In the genomic region with DNA sequence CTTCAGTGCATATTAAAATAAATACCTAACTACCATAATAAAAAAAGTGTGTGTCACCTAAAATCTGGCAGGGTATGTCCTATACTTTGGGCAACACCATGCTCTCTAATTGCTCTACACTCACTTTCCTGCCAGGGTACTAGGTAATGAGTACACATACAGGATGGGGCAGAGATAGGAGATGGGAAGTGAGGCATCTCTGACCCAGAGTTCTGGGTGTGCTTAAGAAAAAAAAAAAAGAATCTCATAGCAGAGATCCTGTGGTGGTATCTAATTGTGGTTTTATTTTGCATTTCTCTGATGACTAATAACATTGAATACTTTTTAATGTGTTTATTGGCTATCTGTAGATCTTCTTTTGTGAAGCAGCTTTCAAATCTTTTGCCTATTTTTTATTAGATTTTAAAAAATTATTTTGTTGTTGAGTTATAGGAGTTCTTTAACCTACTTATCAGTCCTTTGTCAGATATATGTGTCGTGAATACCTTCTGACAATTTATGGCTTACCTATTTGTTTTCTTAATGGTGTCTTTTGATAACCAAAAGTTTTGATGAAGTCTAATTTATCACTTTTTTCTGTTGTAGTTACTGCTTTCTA, we compare ENCODE assay signal across 29 cellular contexts.
"Had no signal": no experiment of that assay in that cellular context is flagged by ENCODE, and none has a peak within 500 bp of the region (broad histone marks: within the 10 kb centered on the region; RNA-seq: fewer than 3 reads in every experiment).

No MANE protein-coding gene starts in this region.

- H3K4me1 ChIP-seq: adrenal gland, SJCRH30 had no signal

- FAIRE-seq: bronchial epithelial cell had no signal

- H3K27me3 ChIP-seq: adrenal gland, SJCRH30 had no signal

- DNase-seq: activated CD4-positive, alpha-beta T cell treated with anti-CD3 and anti-CD28 coated beads, Interleukin-2, amount 10 ng/mL, durations not matched to agents 24 days and 14 days; activated CD4-positive, alpha-beta T cell treated with anti-CD3 and anti-CD28 coated beads, Interleukin-2, amount 50 U/mL, for 4 hours; activated CD8-positive, alpha-beta T cell treated with anti-CD3 and anti-CD28 coated beads for 36 hours; activated gamma-delta T cell; activated naive CD4-positive, alpha-beta T cell treated with anti-CD3 and anti-CD28 coated beads for 36 hours; activated T-cell treated with anti-CD3 and anti-CD28 coated beads, Interleukin-2, amount 50 U/mL, for 1 hour; activated T-cell treated with anti-CD3 and anti-CD28 coated beads, Interleukin-2, amount 50 U/mL, for 72 hours; adrenal gland; caudate nucleus; cerebellar nuclear complex; MM.1S; NCI-H1092 treated with DMSO at 0.1 percent for 48 hours; NCI-H1417; NCI-H146; NCI-H187; NCI-H2029 treated with DMSO at 0.1 percent for 48 hours; NCI-H2107; NCI-H2171; NCI-H510A; NCI-H526; NCI-H748 treated with DMSO at 0.1 percent for 48 hours; NK-92 treated with Interleukin-12 subunit alpha and Interleukin-12 subunit beta, amount 100 ng/mL, for 24 hours; SHP77; SJCRH30; T-cell; T-helper 17 cell had no signal

- H3K9me3 ChIP-seq: SJCRH30 had no signal

- H3K36me3 ChIP-seq: adrenal gland, SJCRH30 had no signal

- H3K4me3 ChIP-seq: adrenal gland, SJCRH30, SK-N-MC had no signal

- ATAC-seq: activated CD8-positive, alpha-beta T cell treated with anti-CD3 and anti-CD28 coated beads for 36 hours; activated naive CD4-positive, alpha-beta T cell treated with anti-CD3 and anti-CD28 coated beads, Interleukin-2, amount 50 U/mL, for 72 hours; activated T-cell treated with anti-CD3 and anti-CD28 coated beads, Interleukin-2, amount 50 U/mL, for 72 hours; T-cell; T-helper 17 cell had no signal

- H3K27ac ChIP-seq: adrenal gland, SJCRH30, SK-N-MC had no signal
